ENCODE assay signal across 1 cellular context in genomic region chr11:64742940-64743590, GRCh38.
A peak's percentile ranks its signal among the peaks of the same experiment; 100 is the strongest.
TF ChIP-seq lines count a peak whose summit lies in the region.

No MANE protein-coding gene starts in this region.

TF ChIP-seq in IMR-90, 13 proteins besides CTCF, POLR2A, EP300 and RAD21 (continued from another document):
- peak; percentile 77 for TF ChIP-seq CEBPB (IDR thresholded peaks at IDR 0.05; ENCODE audit: low read depth, low read length)
- TF ChIP-seq RCOR1 (IDR thresholded peaks at IDR 0.05; ENCODE audit: insufficient replicate concordance, low read length): no peak
- TF ChIP-seq MXI1 (IDR thresholded peaks at IDR 0.05; ENCODE audit: borderline replicate concordance, low read depth, low read length): no peak
- peak; percentile 35; the same call in 1 of the 2 replicates for TF ChIP-seq SMC3 (IDR thresholded peaks at IDR 0.05; ENCODE audit: low read depth, low read length)
- TF ChIP-seq NFE2L2 (IDR thresholded peaks at IDR 0.05; ENCODE audit: low read depth, low read length): no peak
- TF ChIP-seq MAFK (IDR thresholded peaks at IDR 0.05; ENCODE audit: low read depth, low read length): no peak
- TF ChIP-seq MAZ (IDR thresholded peaks at IDR 0.05; ENCODE audit: borderline replicate concordance, low read depth, low read length): peak; percentile 71; the same call in 1 of the 2 replicates
- no peak for TF ChIP-seq USF2 (IDR thresholded peaks at IDR 0.05; ENCODE audit: low read depth, low read length)
